ENCODE assay signal across 1 cellular context in genomic region chr19:15673176-15673654, GRCh38.
TF ChIP-seq lines count a peak whose summit lies in the region.

No MANE protein-coding gene starts in this region.

TF ChIP-seq in HepG2, 621 proteins besides CTCF, POLR2A, EP300 and RAD21 (continued from another document and continues in another):
- TF ChIP-seq ZNF414 (CRISPR knock-in tag; IDR thresholded peaks at IDR 0.05): 0 out of 2 replicates have a peak, but pooled peaks have one; percentile 25
- TF ChIP-seq ZNF780A (CRISPR knock-in tag; IDR thresholded peaks at IDR 0.05): no peak
- TF ChIP-seq, protein P1, sequence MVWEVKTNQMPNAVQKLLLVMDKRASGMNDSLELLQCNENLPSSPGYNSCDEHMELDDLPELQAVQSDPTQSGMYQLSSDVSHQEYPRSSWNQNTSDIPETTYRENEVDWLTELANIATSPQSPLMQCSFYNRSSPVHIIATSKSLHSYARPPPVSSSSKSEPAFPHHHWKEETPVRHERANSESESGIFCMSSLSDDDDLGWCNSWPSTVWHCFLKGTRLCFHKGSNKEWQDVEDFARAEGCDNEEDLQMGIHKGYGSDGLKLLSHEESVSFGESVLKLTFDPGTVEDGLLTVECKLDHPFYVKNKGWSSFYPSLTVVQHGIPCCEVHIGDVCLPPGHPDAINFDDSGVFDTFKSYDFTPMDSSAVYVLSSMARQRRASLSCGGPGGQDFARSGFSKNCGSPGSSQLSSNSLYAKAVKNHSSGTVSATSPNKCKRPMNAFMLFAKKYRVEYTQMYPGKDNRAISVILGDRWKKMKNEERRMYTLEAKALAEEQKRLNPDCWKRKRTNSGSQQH (CRISPR knock-in tag; IDR thresholded peaks at IDR 0.05; ENCODE audit: low read depth): no peak
- TF ChIP-seq MBNL3 (CRISPR knock-in tag; conservative IDR thresholded peaks at IDR 0.05): no peak
- TF ChIP-seq ZSCAN25 (CRISPR knock-in tag; IDR thresholded peaks at IDR 0.05): peak; percentile 95
- no peak for TF ChIP-seq SRSF4 (IDR thresholded peaks at IDR 0.05; ENCODE audit: low read depth, low read length, poor library complexity, severe bottlenecking)
- no peak for TF ChIP-seq EZH2 (conservative IDR thresholded peaks at IDR 0.05; ENCODE audit: low read depth, low read length)
- TF ChIP-seq FOXK1 (CRISPR knock-in tag; IDR thresholded peaks at IDR 0.05; ENCODE audit: borderline replicate concordance, low read depth): no peak
- no peak for TF ChIP-seq MIXL1 (CRISPR knock-in tag; IDR thresholded peaks at IDR 0.05)
- peak; percentile 81; the same call in 1 of the 2 replicates for TF ChIP-seq MTA1 (CRISPR knock-in tag; IDR thresholded peaks at IDR 0.05; ENCODE audit: borderline replicate concordance)
- no peak for TF ChIP-seq ZNF326 (CRISPR knock-in tag; IDR thresholded peaks at IDR 0.05; ENCODE audit: borderline replicate concordance)
- TF ChIP-seq ZNF136 (CRISPR knock-in tag; IDR thresholded peaks at IDR 0.05; ENCODE audit: low read depth): peak; percentile 80; the same call in 1 of the 2 replicates
- TF ChIP-seq NFYC (CRISPR knock-in tag; IDR thresholded peaks at IDR 0.05): no peak
- TF ChIP-seq UBTF (CRISPR knock-in tag; IDR thresholded peaks at IDR 0.05): peak; percentile 92
- no peak for TF ChIP-seq ZNF484 (CRISPR knock-in tag; IDR thresholded peaks at IDR 0.05; ENCODE audit: borderline replicate concordance, low read depth)
- no peak for TF ChIP-seq ESRRA (CRISPR knock-in tag; IDR thresholded peaks at IDR 0.05; ENCODE audit: low read depth)
- no peak for TF ChIP-seq TBX3 (IDR thresholded peaks at IDR 0.05; ENCODE audit: borderline replicate concordance)
- TF ChIP-seq ATF7 (IDR thresholded peaks at IDR 0.05): no peak
- no peak for TF ChIP-seq ATF7 (CRISPR knock-in tag; IDR thresholded peaks at IDR 0.05)
- no peak for TF ChIP-seq KIAA2018 (CRISPR knock-in tag; IDR thresholded peaks at IDR 0.05; ENCODE audit: borderline replicate concordance)
- peak; percentile 1; the same call in 1 of the 2 replicates for TF ChIP-seq YEATS4 (CRISPR knock-in tag; IDR thresholded peaks at IDR 0.05; ENCODE audit: borderline replicate concordance)
- TF ChIP-seq, protein P2, sequence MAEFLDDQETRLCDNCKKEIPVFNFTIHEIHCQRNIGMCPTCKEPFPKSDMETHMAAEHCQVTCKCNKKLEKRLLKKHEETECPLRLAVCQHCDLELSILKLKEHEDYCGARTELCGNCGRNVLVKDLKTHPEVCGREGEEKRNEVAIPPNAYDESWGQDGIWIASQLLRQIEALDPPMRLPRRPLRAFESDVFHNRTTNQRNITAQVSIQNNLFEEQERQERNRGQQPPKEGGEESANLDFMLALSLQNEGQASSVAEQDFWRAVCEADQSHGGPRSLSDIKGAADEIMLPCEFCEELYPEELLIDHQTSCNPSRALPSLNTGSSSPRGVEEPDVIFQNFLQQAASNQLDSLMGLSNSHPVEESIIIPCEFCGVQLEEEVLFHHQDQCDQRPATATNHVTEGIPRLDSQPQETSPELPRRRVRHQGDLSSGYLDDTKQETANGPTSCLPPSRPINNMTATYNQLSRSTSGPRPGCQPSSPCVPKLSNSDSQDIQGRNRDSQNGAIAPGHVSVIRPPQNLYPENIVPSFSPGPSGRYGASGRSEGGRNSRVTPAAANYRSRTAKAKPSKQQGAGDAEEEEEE (CRISPR knock-in tag; IDR thresholded peaks at IDR 0.05; ENCODE audit: borderline replicate concordance): no peak
- TF ChIP-seq HNRNPL (IDR thresholded peaks at IDR 0.05; ENCODE audit: low read depth, low read length): 0 out of 2 replicates have a peak, but pooled peaks have one; percentile 38
- TF ChIP-seq SAFB2 (CRISPR knock-in tag; IDR thresholded peaks at IDR 0.05; ENCODE audit: borderline replicate concordance, low read depth): no peak
- TF ChIP-seq, protein P3, sequence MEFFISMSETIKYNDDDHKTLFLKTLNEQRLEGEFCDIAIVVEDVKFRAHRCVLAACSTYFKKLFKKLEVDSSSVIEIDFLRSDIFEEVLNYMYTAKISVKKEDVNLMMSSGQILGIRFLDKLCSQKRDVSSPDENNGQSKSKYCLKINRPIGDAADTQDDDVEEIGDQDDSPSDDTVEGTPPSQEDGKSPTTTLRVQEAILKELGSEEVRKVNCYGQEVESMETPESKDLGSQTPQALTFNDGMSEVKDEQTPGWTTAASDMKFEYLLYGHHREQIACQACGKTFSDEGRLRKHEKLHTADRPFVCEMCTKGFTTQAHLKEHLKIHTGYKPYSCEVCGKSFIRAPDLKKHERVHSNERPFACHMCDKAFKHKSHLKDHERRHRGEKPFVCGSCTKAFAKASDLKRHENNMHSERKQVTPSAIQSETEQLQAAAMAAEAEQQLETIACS (CRISPR knock-in tag; IDR thresholded peaks at IDR 0.05): no peak
- TF ChIP-seq, protein P4, sequence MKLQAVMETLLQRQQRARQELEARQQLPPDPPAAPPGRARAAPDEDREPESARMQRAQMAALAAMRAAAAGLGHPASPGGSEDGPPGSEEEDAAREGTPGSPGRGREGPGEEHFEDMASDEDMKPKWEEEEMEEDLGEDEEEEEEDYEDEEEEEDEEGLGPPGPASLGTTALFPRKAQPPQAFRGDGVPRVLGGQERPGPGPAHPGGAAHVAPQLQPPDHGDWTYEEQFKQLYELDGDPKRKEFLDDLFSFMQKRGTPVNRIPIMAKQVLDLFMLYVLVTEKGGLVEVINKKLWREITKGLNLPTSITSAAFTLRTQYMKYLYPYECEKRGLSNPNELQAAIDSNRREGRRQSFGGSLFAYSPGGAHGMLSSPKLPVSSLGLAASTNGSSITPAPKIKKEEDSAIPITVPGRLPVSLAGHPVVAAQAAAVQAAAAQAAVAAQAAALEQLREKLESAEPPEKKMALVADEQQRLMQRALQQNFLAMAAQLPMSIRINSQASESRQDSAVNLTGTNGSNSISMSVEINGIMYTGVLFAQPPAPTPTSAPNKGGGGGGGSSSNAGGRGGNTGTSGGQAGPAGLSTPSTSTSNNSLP (IDR thresholded peaks at IDR 0.05; ENCODE audit: low read depth, low read length): no peak
- TF ChIP-seq FLYWCH1 (CRISPR knock-in tag; IDR thresholded peaks at IDR 0.05): no peak
- no peak; the same call in 1 of the 2 replicates for TF ChIP-seq REPIN1 (CRISPR knock-in tag; IDR thresholded peaks at IDR 0.05; ENCODE audit: borderline replicate concordance, low read depth)
- TF ChIP-seq ZNF101 (CRISPR knock-in tag; IDR thresholded peaks at IDR 0.05; ENCODE audit: borderline replicate concordance, low read depth): no peak
- TF ChIP-seq ZNF263 (CRISPR knock-in tag; IDR thresholded peaks at IDR 0.05): peak; percentile 86
- no peak for TF ChIP-seq PRMT3 (CRISPR knock-in tag; IDR thresholded peaks at IDR 0.05; ENCODE audit: borderline replicate concordance, low read depth)
- no peak for TF ChIP-seq NRL (CRISPR knock-in tag; IDR thresholded peaks at IDR 0.05; ENCODE audit: borderline replicate concordance)
- TF ChIP-seq SP1 (IDR thresholded peaks at IDR 0.05): no peak
- no peak for TF ChIP-seq SP1 (CRISPR knock-in tag; IDR thresholded peaks at IDR 0.05)
- no peak for TF ChIP-seq SP140L (CRISPR knock-in tag; IDR thresholded peaks at IDR 0.05; ENCODE audit: borderline replicate concordance)
- TF ChIP-seq U2AF1 (optimal IDR thresholded peaks at IDR 0.05; ENCODE audit: low read depth, low read length): no peak
- TF ChIP-seq, protein P5, sequence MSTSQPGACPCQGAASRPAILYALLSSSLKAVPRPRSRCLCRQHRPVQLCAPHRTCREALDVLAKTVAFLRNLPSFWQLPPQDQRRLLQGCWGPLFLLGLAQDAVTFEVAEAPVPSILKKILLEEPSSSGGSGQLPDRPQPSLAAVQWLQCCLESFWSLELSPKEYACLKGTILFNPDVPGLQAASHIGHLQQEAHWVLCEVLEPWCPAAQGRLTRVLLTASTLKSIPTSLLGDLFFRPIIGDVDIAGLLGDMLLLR (CRISPR knock-in tag; IDR thresholded peaks at IDR 0.05): no peak
- no peak for TF ChIP-seq EED (CRISPR knock-in tag; IDR thresholded peaks at IDR 0.05)
- no peak for TF ChIP-seq ZNF570 (CRISPR knock-in tag; IDR thresholded peaks at IDR 0.05; ENCODE audit: borderline replicate concordance)
- TF ChIP-seq FOSL1 (CRISPR knock-in tag; IDR thresholded peaks at IDR 0.05; ENCODE audit: borderline replicate concordance): no peak
- TF ChIP-seq HNRNPUL1 (IDR thresholded peaks at IDR 0.05; ENCODE audit: low read depth, low read length): no peak
- TF ChIP-seq, protein P6, sequence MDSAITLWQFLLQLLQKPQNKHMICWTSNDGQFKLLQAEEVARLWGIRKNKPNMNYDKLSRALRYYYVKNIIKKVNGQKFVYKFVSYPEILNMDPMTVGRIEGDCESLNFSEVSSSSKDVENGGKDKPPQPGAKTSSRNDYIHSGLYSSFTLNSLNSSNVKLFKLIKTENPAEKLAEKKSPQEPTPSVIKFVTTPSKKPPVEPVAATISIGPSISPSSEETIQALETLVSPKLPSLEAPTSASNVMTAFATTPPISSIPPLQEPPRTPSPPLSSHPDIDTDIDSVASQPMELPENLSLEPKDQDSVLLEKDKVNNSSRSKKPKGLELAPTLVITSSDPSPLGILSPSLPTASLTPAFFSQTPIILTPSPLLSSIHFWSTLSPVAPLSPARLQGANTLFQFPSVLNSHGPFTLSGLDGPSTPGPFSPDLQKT (CRISPR knock-in tag; IDR thresholded peaks at IDR 0.05; ENCODE audit: borderline replicate concordance): no peak
